13 cellular contexts compared by ENCODE assay signal in the genomic region with DNA sequence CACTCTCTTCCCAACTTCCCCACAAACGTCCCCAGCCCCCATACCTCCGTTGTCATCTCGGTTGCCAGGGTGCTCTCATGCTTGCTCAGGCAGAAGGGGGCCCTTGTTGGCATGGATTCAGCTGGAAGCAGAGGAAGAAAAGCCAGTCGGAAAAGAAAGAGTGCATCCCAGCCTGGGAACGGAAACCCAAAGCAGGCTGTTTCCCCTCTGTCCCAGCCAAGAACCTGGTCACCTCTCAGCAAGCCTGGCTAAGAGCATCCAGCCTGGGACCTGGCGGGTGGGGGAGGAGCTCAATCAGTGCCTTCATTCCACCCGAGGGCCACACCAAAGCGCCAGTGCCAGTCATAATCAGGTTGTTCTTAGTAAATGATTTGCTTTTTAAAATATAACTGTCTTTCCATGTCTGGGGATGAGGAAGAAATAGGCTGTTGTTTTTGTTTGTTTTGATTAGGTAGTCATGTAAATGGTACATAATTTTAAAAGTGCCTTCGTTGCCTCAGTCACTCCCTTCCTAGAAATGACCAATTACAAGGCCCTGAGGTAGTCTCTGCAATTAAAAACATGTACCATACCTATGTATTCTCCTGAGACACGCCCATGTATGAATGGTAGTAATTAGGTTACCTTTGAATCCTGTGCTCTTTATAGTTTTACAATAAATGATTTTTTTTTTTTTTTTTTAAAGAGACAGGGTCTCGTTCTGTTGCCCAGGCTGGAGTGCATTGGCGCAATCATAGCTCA. TPM values are rescaled to one million over a fixed set of nuclear protein-coding genes. Genes with fewer than 3 reads are reported as not detected.
A peak's percentile ranks its signal among the peaks of the same experiment; 100 is the strongest.
DNase-seq lines count a peak whose midpoint lies in the region; FAIRE-seq and TF ChIP-seq lines count a peak whose summit lies in the region.
"Had no signal": no experiment of that assay in that cellular context is flagged by ENCODE, and none has a peak within 500 bp of the region (broad histone marks: within the 10 kb centered on the region; RNA-seq: fewer than 3 reads in every experiment).

No MANE protein-coding gene starts in this region.

- H3K27me3 Mint-ChIP-seq in activated T-helper 2 cell treated with anti-CD3 and anti-CD28 coated beads, Interferon-gamma antibody, Interleukin-2, Interleukin-4, amounts not matched to agents 10 μg/mL and 5 μg/mL and 100 μg/mL, durations not matched to agents 14 hours and 24 hours and 36 hours (ENCODE audit: low read depth): no peaks in the 10 kb centered on the region
- H3K27me3 Mint-ChIP-seq: activated naive CD4-positive, alpha-beta T cell treated with anti-CD3 and anti-CD28 coated beads, Interleukin-2, amount 50 U/mL, for 24 hours had no signal

- no peak overlapping the region for H4K8ac ChIP-seq in mesenchymal stem cell (ENCODE audit: low read length)

- H3K4ac ChIP-seq in mesenchymal stem cell (ENCODE audit: low read depth in 1 of 2, low read length in 2 of 2): no peak overlapping the region

- H3K4me1 Mint-ChIP-seq in activated T-helper 2 cell treated with anti-CD3 and anti-CD28 coated beads, Interferon-gamma antibody, Interleukin-2, Interleukin-4, amounts not matched to agents 10 μg/mL and 5 μg/mL and 100 μg/mL, durations not matched to agents 14 hours and 24 hours and 36 hours (ENCODE audit: low read depth): peaks cover 35% of the 10 kb centered on the region

- peaks cover 3% of the 10 kb centered on the region for H3K36me3 ChIP-seq in SK-N-MC (ENCODE audit: insufficient read depth, low read length)
- no peaks in the 10 kb centered on the region for H3K36me3 ChIP-seq in ectodermal cell (ENCODE audit: control insufficient read depth, insufficient read depth, low read length)
- H3K36me3 ChIP-seq in mesenchymal stem cell (ENCODE audit: control insufficient read depth in 1 of 2, insufficient read depth in 2 of 2, low read depth in 1 of 2, low read length in 2 of 2): peaks cover 5 to 10% of the 10 kb centered on the region in 2 experiments
- no peaks in the 10 kb centered on the region for H3K36me3 ChIP-seq in testis (ENCODE audit: low read depth, missing control alignments)

- H3K4me3 ChIP-seq in SK-N-MC: peak overlapping the region; percentile 69
- no peak overlapping the region for H3K4me3 ChIP-seq in ectodermal cell (ENCODE audit: insufficient read depth, low read depth, low read length)
- H3K4me3 ChIP-seq in mesenchymal stem cell (ENCODE audit: insufficient read depth in 1 of 2, low read depth in 1 of 2, low read length in 2 of 2): peak overlapping the region in 1 of 2 experiments; percentile 4
- no peak overlapping the region for H3K4me3 ChIP-seq in testis

- H3K9ac ChIP-seq in SK-N-MC (ENCODE audit: insufficient read length) (no peak overlapping the region), mesenchymal stem cell (ENCODE audit: low read length) (peak overlapping the region; percentile 34)
- H3K9ac ChIP-seq: KMS-11 had no signal

- H4K91ac ChIP-seq in mesenchymal stem cell (ENCODE audit: low read length): no peak overlapping the region

- H3K79me1 ChIP-seq in mesenchymal stem cell (replicated peaks; ENCODE audit: low read length, poor library complexity, severe bottlenecking): peaks cover 28% of the 10 kb centered on the region

- peaks cover 52% of the 10 kb centered on the region for H3K36me3 Mint-ChIP-seq in activated T-helper 2 cell treated with anti-CD3 and anti-CD28 coated beads, Interferon-gamma antibody, Interleukin-2, Interleukin-4, amounts not matched to agents 10 μg/mL and 5 μg/mL and 100 μg/mL, durations not matched to agents 14 hours and 24 hours and 36 hours (ENCODE audit: low read depth)

- no peak for TF ChIP-seq CTCF in testis (IDR thresholded peaks at IDR 0.05)

- H3K9me3 Mint-ChIP-seq in activated T-helper 2 cell treated with anti-CD3 and anti-CD28 coated beads, Interferon-gamma antibody, Interleukin-2, Interleukin-4, amounts not matched to agents 10 μg/mL and 5 μg/mL and 100 μg/mL, durations not matched to agents 14 hours and 24 hours and 36 hours: no peaks in the 10 kb centered on the region
- H3K9me3 Mint-ChIP-seq: activated naive CD4-positive, alpha-beta T cell treated with anti-CD3 and anti-CD28 coated beads, Interleukin-2, amount 50 U/mL, for 24 hours had no signal

- H3K27ac ChIP-seq in SK-N-MC: peak overlapping the region; percentile 35
- peak overlapping the region; percentile 68 for H3K27ac ChIP-seq in ectodermal cell (ENCODE audit: insufficient read depth, low read depth, low read length, poor library complexity, severe bottlenecking)
- H3K27ac ChIP-seq in mesenchymal stem cell (ENCODE audit: low read length, poor library complexity, severe bottlenecking): no peak overlapping the region
- peak overlapping the region; percentile 34 to 61 for H3K27ac ChIP-seq in testis
- H3K27ac ChIP-seq: KMS-11 had no signal

- WGBS in ectodermal cell, 2 experiments: 60 to 63% methylated on average over 10 to 11 of the region's 12 CpGs
- 84% methylated on average over 9 of the region's 12 CpGs for WGBS in mesenchymal stem cell
- 48 to 53% methylated on average over 12 of the region's 12 CpGs for WGBS in testis, 2 donors

- no peak overlapping the region for H3K4me2 ChIP-seq in mesenchymal stem cell (ENCODE audit: low read length, poor library complexity, severe bottlenecking)
- H3K4me2 ChIP-seq: KMS-11 had no signal

- FAIRE-seq in RCC 7860 (lab: Jason Lieb, UNC): no peak

- H3K4me1 ChIP-seq in ectodermal cell (ENCODE audit: control insufficient read depth, insufficient read depth, low read length): peaks cover 24% of the 10 kb centered on the region
- H3K4me1 ChIP-seq in mesenchymal stem cell (ENCODE audit: control insufficient read depth, insufficient read depth, low read depth, low read length): peaks cover 17% of the 10 kb centered on the region
- H3K4me1 ChIP-seq in testis: peaks cover 69% of the 10 kb centered on the region

- no peak overlapping the region for H3K18ac ChIP-seq in mesenchymal stem cell (ENCODE audit: low read depth in 1 of 2, low read length in 2 of 2)

- H3K23ac ChIP-seq in mesenchymal stem cell (ENCODE audit: low read length in 2 of 2): no peak overlapping the region

- DNase-seq in SK-N-MC (ENCODE audit: low read depth, low spot score) (peak; percentile 37), mesenchymal stem cell (no peak), testis (peak; percentile 35), SKM-1 treated with dmso at 0.1 percent for 144 hours (lab: John Stamatoyannopoulos, UW; ENCODE audit: unreplicated experiment) (no peak), RCC 7860 (ENCODE audit: low spot score) (no peak)
- no peak for DNase-seq in NK-92 treated with Interleukin-12 subunit alpha and Interleukin-12 subunit beta, amount 100 ng/mL, for 24 hours (lab: John Stamatoyannopoulos, UW)
- no peak for DNase-seq in activated T-helper 2 cell treated with anti-CD3 and anti-CD28 coated beads, Interferon-gamma antibody, Interleukin-2, Interleukin-4, amounts not matched to agents 10 μg/mL and 5 μg/mL and 100 μg/mL, durations not matched to agents 14 hours and 24 hours and 36 hours (ENCODE audit: low spot score)
- DNase-seq: activated CD8-positive, alpha-beta T cell treated with anti-CD3 and anti-CD28 coated beads, Interleukin-2, amount 10 ng/mL, durations not matched to agents 7 days and 5 days; DMS53; stimulated activated naive CD4-positive, alpha-beta T cell had no signal

- no peak overlapping the region for H3K14ac ChIP-seq in mesenchymal stem cell (ENCODE audit: low read length in 2 of 2)

- intact Hi-C loops in testis (cut with DNase I; ENCODE audit: low total_unique reads): no loop called here
- intact Hi-C loops in activated T-helper 2 cell treated with anti-CD3 and anti-CD28 coated beads, Interferon-gamma antibody, Interleukin-2, Interleukin-4, amounts not matched to agents 10 μg/mL and 5 μg/mL and 100 μg/mL, durations not matched to agents 14 hours and 24 hours and 36 hours (cut with micrococcal nuclease): no loop called here

- H3K27ac Mint-ChIP-seq in activated T-helper 2 cell treated with anti-CD3 and anti-CD28 coated beads, Interferon-gamma antibody, Interleukin-2, Interleukin-4, amounts not matched to agents 10 μg/mL and 5 μg/mL and 100 μg/mL, durations not matched to agents 14 hours and 24 hours and 36 hours: no peak overlapping the region
- H3K27ac Mint-ChIP-seq: activated CD8-positive, alpha-beta T cell treated with anti-CD3 and anti-CD28 coated beads, Interleukin-2, amount 10 ng/mL, durations not matched to agents 7 days and 5 days; activated naive CD4-positive, alpha-beta T cell treated with anti-CD3 and anti-CD28 coated beads, Interleukin-2, amount 50 U/mL, for 24 hours had no signal

- no peak for TF ChIP-seq POLR2A in testis (IDR thresholded peaks at IDR 0.05)

- no peak overlapping the region for H2BK5ac ChIP-seq in mesenchymal stem cell (ENCODE audit: low read depth, low read length, poor library complexity, severe bottlenecking)

- no peak overlapping the region for H3K4me3 Mint-ChIP-seq in activated T-helper 2 cell treated with anti-CD3 and anti-CD28 coated beads, Interferon-gamma antibody, Interleukin-2, Interleukin-4, amounts not matched to agents 10 μg/mL and 5 μg/mL and 100 μg/mL, durations not matched to agents 14 hours and 24 hours and 36 hours (ENCODE audit: low read depth)
- H3K4me3 Mint-ChIP-seq: activated CD8-positive, alpha-beta T cell treated with anti-CD3 and anti-CD28 coated beads, Interleukin-2, amount 10 ng/mL, durations not matched to agents 7 days and 5 days; activated naive CD4-positive, alpha-beta T cell treated with anti-CD3 and anti-CD28 coated beads, Interleukin-2, amount 50 U/mL, for 24 hours had no signal

- H2BK15ac ChIP-seq in mesenchymal stem cell (ENCODE audit: low read depth, poor library complexity, severe bottlenecking): no peak overlapping the region

- no peak overlapping the region for H2BK12ac ChIP-seq in mesenchymal stem cell (ENCODE audit: low read length in 2 of 2)

- H2AFZ ChIP-seq in mesenchymal stem cell (ENCODE audit: low read depth, low read length): no peak overlapping the region

- no peak overlapping the region for H2BK120ac ChIP-seq in mesenchymal stem cell (ENCODE audit: low read depth, low read length)

- no peaks in the 10 kb centered on the region for H3K9me3 ChIP-seq in SK-N-MC (ENCODE audit: low read depth, low read length)
- H3K9me3 ChIP-seq in ectodermal cell (ENCODE audit: control insufficient read depth, low read length): no peaks in the 10 kb centered on the region
- no peaks in the 10 kb centered on the region for H3K9me3 ChIP-seq in mesenchymal stem cell (ENCODE audit: control insufficient read depth, low read length)
- no peaks in the 10 kb centered on the region for H3K9me3 ChIP-seq in testis

- H3K27me3 ChIP-seq in ectodermal cell (ENCODE audit: control insufficient read depth, insufficient read depth, low read length, poor library complexity, severe bottlenecking) (no peaks in the 10 kb centered on the region), mesenchymal stem cell (ENCODE audit: control insufficient read depth in 1 of 2, insufficient read depth in 1 of 2, low read length in 2 of 2) (no peaks in the 10 kb centered on the region), testis (no peaks in the 10 kb centered on the region)

- no peak overlapping the region for H2AK5ac ChIP-seq in mesenchymal stem cell (ENCODE audit: low read length, severe bottlenecking)

RNA-seq across cellular contexts. Expression of gene CHMP4B, which starts 21.1 kb away (rescaled TPM):
- 80.7 TPM for polyA plus RNA-seq in ectodermal cell (2013, experiment 1 of 4)
- 79.5 TPM for polyA plus RNA-seq in ectodermal cell (2013, experiment 2 of 4)
- polyA plus RNA-seq in ectodermal cell (2013, experiment 3 of 4): 71.7 TPM
- polyA plus RNA-seq in ectodermal cell (2013, experiment 4 of 4): 82.4 TPM
- polyA plus RNA-seq in mesenchymal stem cell (2013, experiment 1 of 2): 93.8 TPM
- 92.8 TPM for polyA plus RNA-seq in mesenchymal stem cell (2013, experiment 2 of 2)
- 100 to 1,000 TPM in 1 of 2 donors, 10 to 100 TPM in 1; 98.3 to 102 TPM for total RNA-seq in testis
- polyA plus RNA-seq in testis (ENCODE audit: insufficient read depth, low read depth, low replicate concordance): 114 TPM
- 113 and 116 TPM in 2 replicates for total RNA-seq in activated T-helper 2 cell treated with anti-CD3 and anti-CD28 coated beads, Interferon-gamma antibody, Interleukin-2, Interleukin-4, amounts not matched to agents 10 μg/mL and 5 μg/mL and 100 μg/mL, durations not matched to agents 14 hours and 24 hours and 36 hours

Comparison
In these comparisons a context has a peak if more than half of its experiments do, and no peak if none do; other contexts are left out.
1. DNase-seq: peak in SK-N-MC (single experiment) and testis (single experiment); none in mesenchymal stem cell (single experiment), NK-92 treated with Interleukin-12 subunit alpha and Interleukin-12 subunit beta, amount 100 ng/mL, for 24 hours (single experiment), SKM-1 treated with dmso at 0.1 percent for 144 hours (single experiment), RCC 7860 (single experiment) and activated T-helper 2 cell treated with anti-CD3 and anti-CD28 coated beads, Interferon-gamma antibody, Interleukin-2, Interleukin-4, amounts not matched to agents 10 μg/mL and 5 μg/mL and 100 μg/mL, durations not matched to agents 14 hours and 24 hours and 36 hours (single experiment).